Comparison of ENCODE assay signal across 9 cellular contexts in the genomic region with DNA sequence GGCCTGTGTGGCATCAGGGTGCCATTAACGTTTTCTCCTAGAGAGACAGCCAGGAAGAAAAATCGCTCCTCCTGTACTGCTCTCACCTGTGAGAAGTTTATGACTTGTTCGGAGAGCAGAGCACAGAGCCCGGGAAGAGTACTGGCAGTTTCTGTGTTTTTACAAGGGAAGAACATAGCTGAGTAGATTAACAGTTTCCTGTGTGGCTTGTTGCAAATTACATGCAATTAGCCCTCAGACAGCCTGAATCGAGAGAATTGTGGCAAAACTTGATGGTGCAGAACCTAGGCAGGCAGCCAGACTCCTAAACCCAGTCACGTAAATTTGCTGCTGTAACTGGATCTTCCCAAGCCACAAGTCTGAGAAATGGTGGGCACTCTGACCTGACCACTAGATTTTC. TPM values are rescaled to one million over a fixed set of nuclear protein-coding genes. Genes with fewer than 3 reads are reported as not detected.
DNase-seq lines count a peak whose midpoint lies in the region; ATAC-seq and TF ChIP-seq lines count a peak whose summit lies in the region.
"Had no signal": no experiment of that assay in that cellular context is flagged by ENCODE, and none has a peak within 500 bp of the region (broad histone marks: within the 10 kb centered on the region; RNA-seq: fewer than 3 reads in every experiment).

No MANE protein-coding gene starts in this region.

- DNase-seq in NCI-H2081 treated with DMSO at 0.1 percent for 48 hours (lab: John Stamatoyannopoulos, UW) (peak; percentile 95), lower lobe of right lung (no peak), Caco-2 (no peak)
- DNase-seq: IMR-90 had no signal

- H3K27me3 ChIP-seq in lower lobe of right lung (ENCODE audit: low read depth): no peaks in the 10 kb centered on the region
- no peaks in the 10 kb centered on the region for H3K27me3 ChIP-seq in Caco-2 (replicated peaks; ENCODE audit: control insufficient read depth, insufficient read depth, low read length)

- H3K4me1 ChIP-seq in mesodermal cell (ENCODE audit: control insufficient read depth, insufficient read depth, low read length, poor library complexity, severe bottlenecking) (peaks cover 3% of the 10 kb centered on the region), lower lobe of right lung (no peaks in the 10 kb centered on the region), Caco-2 (no peaks in the 10 kb centered on the region)

- 72 to 73% methylated on average over 5 to 6 of the region's 6 CpGs for WGBS in mesodermal cell (ENCODE audit: insufficient coverage in 2 of 2), 2 experiments

- no peak overlapping the region for H3K4me3 ChIP-seq in mesodermal cell (ENCODE audit: extremely low read depth, insufficient read depth, low read length, poor library complexity, severe bottlenecking)
- H3K4me3 ChIP-seq in lower lobe of right lung: no peak overlapping the region
- no peak overlapping the region for H3K4me3 ChIP-seq in Caco-2 (ENCODE audit: low read depth, low read length)

- no peaks in the 10 kb centered on the region for H3K36me3 Mint-ChIP-seq in Caco-2 (ENCODE audit: insufficient read depth, unreplicated experiment)

- H3K27ac Mint-ChIP-seq in Caco-2 (ENCODE audit: unreplicated experiment): no peak overlapping the region

- CTCF ChIA-PET in Caco-2 (lab: Charles Lee): no interaction called here

- no peaks in the 10 kb centered on the region for H3K36me3 ChIP-seq in mesodermal cell (ENCODE audit: control insufficient read depth, insufficient read depth, low read length)
- no peaks in the 10 kb centered on the region for H3K36me3 ChIP-seq in lower lobe of right lung
- H3K36me3 ChIP-seq in Caco-2 (ENCODE audit: control insufficient read depth, insufficient read depth, low read length): no peaks in the 10 kb centered on the region

- no TSS peak for BruUV-seq in Caco-2 (replicated peaks; lab: Mats Ljungman, UMichigan)

- H3K9me3 Mint-ChIP-seq in Caco-2 (ENCODE audit: unreplicated experiment): no peaks in the 10 kb centered on the region

- ATAC-seq in GM18907 (IDR thresholded peaks at IDR 0.05; ENCODE audit: unreplicated experiment): peak; percentile 54
- peak; percentile 49 for ATAC-seq in HG02623 (IDR thresholded peaks at IDR 0.05; ENCODE audit: unreplicated experiment)
- no peak for ATAC-seq in HG02981 (IDR thresholded peaks at IDR 0.05; ENCODE audit: unreplicated experiment)
- no peak for ATAC-seq in lower lobe of right lung

- H3K9me3 ChIP-seq in mesodermal cell (ENCODE audit: control insufficient read depth, low read length) (no peaks in the 10 kb centered on the region), lower lobe of right lung (no peaks in the 10 kb centered on the region), Caco-2 (no peaks in the 10 kb centered on the region)

- H3K27me3 Mint-ChIP-seq in Caco-2 (ENCODE audit: insufficient read depth, unreplicated experiment): no peaks in the 10 kb centered on the region

- H3K4me3 Mint-ChIP-seq in Caco-2 (ENCODE audit: unreplicated experiment): no peak overlapping the region

- H3K27ac ChIP-seq in mesodermal cell (ENCODE audit: low read depth, low read length, severe bottlenecking) (peak overlapping the region; percentile 18), lower lobe of right lung (no peak overlapping the region)

- POLR2A ChIA-PET in Caco-2 (lab: Charles Lee): no interaction called here

- H3K4me1 Mint-ChIP-seq in Caco-2 (ENCODE audit: low read depth, unreplicated experiment): no peaks in the 10 kb centered on the region

- intact Hi-C loops in lower lobe of right lung (cut with DNase I) (no loop called here), Caco-2 (cut with micrococcal nuclease; ENCODE audit: unreplicated experiment) (no loop called here)

- TF ChIP-seq CTCF in lower lobe of right lung (IDR thresholded peaks at IDR 0.05) (no peak), Caco-2 (IDR thresholded peaks at IDR 0.05; ENCODE audit: insufficient read depth in 1 of 2, low read depth in 1 of 2, low read length in 1 of 2, severe bottlenecking in 1 of 2, unreplicated experiment in 1 of 2) (no peak)

RNA-seq across cellular contexts. Expression of a gene that starts 32.1 kb away (rescaled TPM):
- polyA plus RNA-seq in mesodermal cell (2013, experiment 1 of 2): not detected
- polyA plus RNA-seq in mesodermal cell (2013, experiment 2 of 2): not detected
- total RNA-seq in lower lobe of right lung: not detected
- not detected in 2 replicates for total RNA-seq in Caco-2 (2022)
- total RNA-seq: IMR-90 had no signal
- polyA plus RNA-seq: IMR-90, keratinocyte had no signal

RNA-seq across cellular contexts. Expression of a gene that starts 53.7 kb away (rescaled TPM):
- 15.3 TPM for polyA plus RNA-seq in mesodermal cell (2013, experiment 1 of 2)
- polyA plus RNA-seq in mesodermal cell (2013, experiment 2 of 2): 14.4 TPM
- total RNA-seq in lower lobe of right lung (10.9 TPM), Caco-2 (2022) (7.6 and 8.6 TPM in 2 replicates)

Comparison
In these comparisons a context has a peak if more than half of its experiments do, and no peak if none do; other contexts are left out.
1. ATAC-seq: peak in GM18907 (single experiment) and HG02623 (single experiment); none in HG02981 (single experiment) and lower lobe of right lung (0 of 2).